Comparison of ENCODE assay signal across 11 cellular contexts in genomic region chr21:35737899-35738341, GRCh38.
A peak's percentile ranks its signal among the peaks of the same experiment; 100 is the strongest.
DNase-seq lines count a peak whose midpoint lies in the region; ATAC-seq and TF ChIP-seq lines count a peak whose summit lies in the region.
"Had no signal": no experiment of that assay in that cellular context is flagged by ENCODE, and none has a peak within 500 bp of the region (broad histone marks: within the 10 kb centered on the region; RNA-seq: fewer than 3 reads in every experiment).

No MANE protein-coding gene starts in this region.

- in situ Hi-C loops in transverse colon (cut with MboI; ENCODE audit: low pct_ligation_motif_present in 1 of 4, low pct_unique_long_range_greater_than_20kb in 1 of 4, low sequenced_read_pairs in 3 of 4) = no loop called here

- peak overlapping the region; percentile 31 for H3K27ac ChIP-seq in VCaP
- no peak overlapping the region for H3K27ac ChIP-seq in transverse colon

- H3K9me3 ChIP-seq in transverse colon = peaks cover 0 to 6% of the 10 kb centered on the region in 2 donors
- H3K9me3 ChIP-seq: Caco-2 had no signal

- no peak for TF ChIP-seq EP300 in transverse colon (IDR thresholded peaks at IDR 0.05; ENCODE audit: low read depth)

- intact Hi-C loops in head of caudate nucleus (cut with DNase I) (no loop called here), transverse colon (cut with DNase I; ENCODE audit: low total_unique reads) (no loop called here)

- H3K36me3 ChIP-seq in transverse colon = no peaks in the 10 kb centered on the region

- H3K4me3 ChIP-seq in transverse colon = no peak overlapping the region

- DNase-seq in EH (ENCODE audit: low read depth) (peak; percentile 24), head of caudate nucleus (peak in 33 of 42 donors; percentile 4 to 56 (median 27)), putamen (ENCODE audit: low spot score) (peak; percentile 13), NCI-H2196 (lab: John Stamatoyannopoulos, UW; ENCODE audit: unreplicated experiment) (no peak), NCI-H345 treated with DMSO at 0.1 percent for 48 hours (lab: John Stamatoyannopoulos, UW; ENCODE audit: unreplicated experiment) (no peak), omental fat pad (ENCODE audit: low spot score) (no peak), transverse colon (no peak)
- DNase-seq: Caco-2, erythroblast, RPMI8226 had no signal

- ATAC-seq in omental fat pad (ENCODE audit: low FRiP score) = no peak

- WGBS in transverse colon (ENCODE audit: low coverage in 1 of 2), 2 donors = 67 to 76% methylated on average over 3 to 6 of the region's 6 CpGs

- no peaks in the 10 kb centered on the region for H3K4me1 ChIP-seq in transverse colon
- H3K4me1 ChIP-seq: Caco-2 had no signal

- no peak for TF ChIP-seq POLR2A in transverse colon (IDR thresholded peaks at IDR 0.05)

- no peaks in the 10 kb centered on the region for H3K27me3 ChIP-seq in transverse colon

- TF ChIP-seq CTCF in VCaP (conservative IDR thresholded peaks at IDR 0.05) (no peak), omental fat pad (IDR thresholded peaks at IDR 0.05) (no peak), transverse colon (IDR thresholded peaks at IDR 0.05) (no peak)

Comparison
In these comparisons a context has a peak if more than half of its experiments do, and no peak if none do; other contexts are left out.
1. DNase-seq: peak in EH (single experiment), head of caudate nucleus (33 of 42) and putamen (single experiment); none in NCI-H2196 (single experiment), NCI-H345 treated with DMSO at 0.1 percent for 48 hours (single experiment), omental fat pad (single experiment) and transverse colon (single experiment).